Comparison of ENCODE assay signal across 1 cellular context in genomic region chr4:163558539-163559044, GRCh38.
TF ChIP-seq lines count a peak whose summit lies in the region.

No MANE protein-coding gene starts in this region.

TF ChIP-seq in GM23338, 12 proteins besides CTCF, POLR2A, EP300 and RAD21 (continued from another document):
- TF ChIP-seq ZNF462 (CRISPR knock-in tag; IDR thresholded peaks at IDR 0.05) (no peak), CREB1 (CRISPR knock-in tag; IDR thresholded peaks at IDR 0.05; ENCODE audit: low read depth) (no peak), JUNB (IDR thresholded peaks at IDR 0.05; ENCODE audit: unreplicated experiment) (no peak), EZH2 (IDR thresholded peaks at IDR 0.05; ENCODE audit: low read depth, unreplicated experiment) (no peak), NANOG (IDR thresholded peaks at IDR 0.05; ENCODE audit: borderline replicate concordance) (no peak), STAT1 (IDR thresholded peaks at IDR 0.05; ENCODE audit: unreplicated experiment) (no peak), REST (IDR thresholded peaks at IDR 0.05; ENCODE audit: unreplicated experiment) (no peak), EZH2phosphoT487 (IDR thresholded peaks at IDR 0.05; ENCODE audit: unreplicated experiment) (no peak), ZNF114 (CRISPR knock-in tag; IDR thresholded peaks at IDR 0.05) (no peak), POLR2AphosphoS5 (IDR thresholded peaks at IDR 0.05; ENCODE audit: low read depth) (no peak)
